In the genomic region with DNA sequence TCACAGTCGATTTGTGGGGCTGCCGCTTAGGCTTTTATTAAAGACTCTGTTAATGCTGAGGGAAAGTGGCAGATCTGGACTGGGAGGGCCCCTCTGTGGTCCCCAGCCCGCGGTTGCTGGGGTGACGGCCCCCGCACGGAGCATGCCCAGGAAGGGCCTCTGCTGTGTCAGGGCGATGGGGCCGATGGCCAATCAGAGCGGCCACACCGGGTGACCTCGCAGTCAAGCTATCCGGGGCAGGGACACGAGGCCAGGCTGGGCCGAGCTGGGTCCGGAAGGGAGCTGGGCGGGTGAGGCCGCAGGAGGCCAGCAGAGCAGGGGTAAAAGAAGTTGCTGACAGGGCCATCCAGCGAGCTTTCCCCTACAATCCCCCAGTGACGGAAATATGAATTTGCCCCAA, we compare ENCODE assay signal across 1 cellular context.
TF ChIP-seq lines count a peak whose summit lies in the region.

No MANE protein-coding gene starts in this region.

TF ChIP-seq in H1, 55 proteins besides CTCF, POLR2A, EP300 and RAD21 (continued from another document):
- TF ChIP-seq, protein P1, sequence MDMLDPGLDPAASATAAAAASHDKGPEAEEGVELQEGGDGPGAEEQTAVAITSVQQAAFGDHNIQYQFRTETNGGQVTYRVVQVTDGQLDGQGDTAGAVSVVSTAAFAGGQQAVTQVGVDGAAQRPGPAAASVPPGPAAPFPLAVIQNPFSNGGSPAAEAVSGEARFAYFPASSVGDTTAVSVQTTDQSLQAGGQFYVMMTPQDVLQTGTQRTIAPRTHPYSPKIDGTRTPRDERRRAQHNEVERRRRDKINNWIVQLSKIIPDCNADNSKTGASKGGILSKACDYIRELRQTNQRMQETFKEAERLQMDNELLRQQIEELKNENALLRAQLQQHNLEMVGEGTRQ (IDR thresholded peaks at IDR 0.05; ENCODE audit: low read length), result no peak
- TF ChIP-seq ZNF274 (IDR thresholded peaks at IDR 0.05; ENCODE audit: borderline replicate concordance, extremely low read depth, low read length) (no peak), JUN (IDR thresholded peaks at IDR 0.05; ENCODE audit: low read depth, low read length) (no peak), NANOG (IDR thresholded peaks at IDR 0.05; ENCODE audit: insufficient read depth, low read depth, low read length, poor library complexity, severe bottlenecking) (no peak), HDAC2 (IDR thresholded peaks at IDR 0.05; ENCODE audit: borderline replicate concordance in 1 of 2, low read depth in 2 of 2, low read length in 2 of 2) (no peak), CTBP2 (IDR thresholded peaks at IDR 0.05; ENCODE audit: borderline replicate concordance, insufficient read depth, insufficient read length, low read length) (no peak), BRCA1 (IDR thresholded peaks at IDR 0.05; ENCODE audit: low read depth, low read length) (no peak), FOSL1 (IDR thresholded peaks at IDR 0.05; ENCODE audit: insufficient read depth, low read depth, low read length) (no peak), CHD1 (IDR thresholded peaks at IDR 0.05; ENCODE audit: low read depth, low read length) (no peak), GABPA (IDR thresholded peaks at IDR 0.05; ENCODE audit: borderline replicate concordance, insufficient read depth, low read length) (no peak), BCL11A (IDR thresholded peaks at IDR 0.05; ENCODE audit: low read depth in 2 of 2, low read length in 2 of 2) (no peak), CHD2 (IDR thresholded peaks at IDR 0.05; ENCODE audit: low read length) (no peak), SP1 (IDR thresholded peaks at IDR 0.05; ENCODE audit: low read depth, low read length) (no peak), NRF1 (IDR thresholded peaks at IDR 0.05; ENCODE audit: low read depth, low read length) (peak; percentile 25; the same call in 1 of the 2 replicates), SP4 (IDR thresholded peaks at IDR 0.05; ENCODE audit: low read length) (no peak), SIX5 (IDR thresholded peaks at IDR 0.05; ENCODE audit: low read depth, low read length) (no peak), KDM5A (IDR thresholded peaks at IDR 0.05; ENCODE audit: low read length) (no peak), TEAD4 (IDR thresholded peaks at IDR 0.05; ENCODE audit: low read depth, low read length) (no peak), SAP30 (IDR thresholded peaks at IDR 0.05; ENCODE audit: insufficient read depth, insufficient replicate concordance, low read length) (no peak), CBX5 (IDR thresholded peaks at IDR 0.05; ENCODE audit: low read depth, low read length) (no peak), KDM1A (IDR thresholded peaks at IDR 0.05; ENCODE audit: borderline replicate concordance, low read length) (no peak)
- TF ChIP-seq, protein P2, sequence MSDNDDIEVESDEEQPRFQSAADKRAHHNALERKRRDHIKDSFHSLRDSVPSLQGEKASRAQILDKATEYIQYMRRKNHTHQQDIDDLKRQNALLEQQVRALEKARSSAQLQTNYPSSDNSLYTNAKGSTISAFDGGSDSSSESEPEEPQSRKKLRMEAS (IDR thresholded peaks at IDR 0.05), result peak; percentile 93
- TF ChIP-seq, protein P3, sequence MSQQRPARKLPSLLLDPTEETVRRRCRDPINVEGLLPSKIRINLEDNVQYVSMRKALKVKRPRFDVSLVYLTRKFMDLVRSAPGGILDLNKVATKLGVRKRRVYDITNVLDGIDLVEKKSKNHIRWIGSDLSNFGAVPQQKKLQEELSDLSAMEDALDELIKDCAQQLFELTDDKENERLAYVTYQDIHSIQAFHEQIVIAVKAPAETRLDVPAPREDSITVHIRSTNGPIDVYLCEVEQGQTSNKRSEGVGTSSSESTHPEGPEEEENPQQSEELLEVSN (IDR thresholded peaks at IDR 0.05), result peak; percentile 84
- TF ChIP-seq, protein P4, sequence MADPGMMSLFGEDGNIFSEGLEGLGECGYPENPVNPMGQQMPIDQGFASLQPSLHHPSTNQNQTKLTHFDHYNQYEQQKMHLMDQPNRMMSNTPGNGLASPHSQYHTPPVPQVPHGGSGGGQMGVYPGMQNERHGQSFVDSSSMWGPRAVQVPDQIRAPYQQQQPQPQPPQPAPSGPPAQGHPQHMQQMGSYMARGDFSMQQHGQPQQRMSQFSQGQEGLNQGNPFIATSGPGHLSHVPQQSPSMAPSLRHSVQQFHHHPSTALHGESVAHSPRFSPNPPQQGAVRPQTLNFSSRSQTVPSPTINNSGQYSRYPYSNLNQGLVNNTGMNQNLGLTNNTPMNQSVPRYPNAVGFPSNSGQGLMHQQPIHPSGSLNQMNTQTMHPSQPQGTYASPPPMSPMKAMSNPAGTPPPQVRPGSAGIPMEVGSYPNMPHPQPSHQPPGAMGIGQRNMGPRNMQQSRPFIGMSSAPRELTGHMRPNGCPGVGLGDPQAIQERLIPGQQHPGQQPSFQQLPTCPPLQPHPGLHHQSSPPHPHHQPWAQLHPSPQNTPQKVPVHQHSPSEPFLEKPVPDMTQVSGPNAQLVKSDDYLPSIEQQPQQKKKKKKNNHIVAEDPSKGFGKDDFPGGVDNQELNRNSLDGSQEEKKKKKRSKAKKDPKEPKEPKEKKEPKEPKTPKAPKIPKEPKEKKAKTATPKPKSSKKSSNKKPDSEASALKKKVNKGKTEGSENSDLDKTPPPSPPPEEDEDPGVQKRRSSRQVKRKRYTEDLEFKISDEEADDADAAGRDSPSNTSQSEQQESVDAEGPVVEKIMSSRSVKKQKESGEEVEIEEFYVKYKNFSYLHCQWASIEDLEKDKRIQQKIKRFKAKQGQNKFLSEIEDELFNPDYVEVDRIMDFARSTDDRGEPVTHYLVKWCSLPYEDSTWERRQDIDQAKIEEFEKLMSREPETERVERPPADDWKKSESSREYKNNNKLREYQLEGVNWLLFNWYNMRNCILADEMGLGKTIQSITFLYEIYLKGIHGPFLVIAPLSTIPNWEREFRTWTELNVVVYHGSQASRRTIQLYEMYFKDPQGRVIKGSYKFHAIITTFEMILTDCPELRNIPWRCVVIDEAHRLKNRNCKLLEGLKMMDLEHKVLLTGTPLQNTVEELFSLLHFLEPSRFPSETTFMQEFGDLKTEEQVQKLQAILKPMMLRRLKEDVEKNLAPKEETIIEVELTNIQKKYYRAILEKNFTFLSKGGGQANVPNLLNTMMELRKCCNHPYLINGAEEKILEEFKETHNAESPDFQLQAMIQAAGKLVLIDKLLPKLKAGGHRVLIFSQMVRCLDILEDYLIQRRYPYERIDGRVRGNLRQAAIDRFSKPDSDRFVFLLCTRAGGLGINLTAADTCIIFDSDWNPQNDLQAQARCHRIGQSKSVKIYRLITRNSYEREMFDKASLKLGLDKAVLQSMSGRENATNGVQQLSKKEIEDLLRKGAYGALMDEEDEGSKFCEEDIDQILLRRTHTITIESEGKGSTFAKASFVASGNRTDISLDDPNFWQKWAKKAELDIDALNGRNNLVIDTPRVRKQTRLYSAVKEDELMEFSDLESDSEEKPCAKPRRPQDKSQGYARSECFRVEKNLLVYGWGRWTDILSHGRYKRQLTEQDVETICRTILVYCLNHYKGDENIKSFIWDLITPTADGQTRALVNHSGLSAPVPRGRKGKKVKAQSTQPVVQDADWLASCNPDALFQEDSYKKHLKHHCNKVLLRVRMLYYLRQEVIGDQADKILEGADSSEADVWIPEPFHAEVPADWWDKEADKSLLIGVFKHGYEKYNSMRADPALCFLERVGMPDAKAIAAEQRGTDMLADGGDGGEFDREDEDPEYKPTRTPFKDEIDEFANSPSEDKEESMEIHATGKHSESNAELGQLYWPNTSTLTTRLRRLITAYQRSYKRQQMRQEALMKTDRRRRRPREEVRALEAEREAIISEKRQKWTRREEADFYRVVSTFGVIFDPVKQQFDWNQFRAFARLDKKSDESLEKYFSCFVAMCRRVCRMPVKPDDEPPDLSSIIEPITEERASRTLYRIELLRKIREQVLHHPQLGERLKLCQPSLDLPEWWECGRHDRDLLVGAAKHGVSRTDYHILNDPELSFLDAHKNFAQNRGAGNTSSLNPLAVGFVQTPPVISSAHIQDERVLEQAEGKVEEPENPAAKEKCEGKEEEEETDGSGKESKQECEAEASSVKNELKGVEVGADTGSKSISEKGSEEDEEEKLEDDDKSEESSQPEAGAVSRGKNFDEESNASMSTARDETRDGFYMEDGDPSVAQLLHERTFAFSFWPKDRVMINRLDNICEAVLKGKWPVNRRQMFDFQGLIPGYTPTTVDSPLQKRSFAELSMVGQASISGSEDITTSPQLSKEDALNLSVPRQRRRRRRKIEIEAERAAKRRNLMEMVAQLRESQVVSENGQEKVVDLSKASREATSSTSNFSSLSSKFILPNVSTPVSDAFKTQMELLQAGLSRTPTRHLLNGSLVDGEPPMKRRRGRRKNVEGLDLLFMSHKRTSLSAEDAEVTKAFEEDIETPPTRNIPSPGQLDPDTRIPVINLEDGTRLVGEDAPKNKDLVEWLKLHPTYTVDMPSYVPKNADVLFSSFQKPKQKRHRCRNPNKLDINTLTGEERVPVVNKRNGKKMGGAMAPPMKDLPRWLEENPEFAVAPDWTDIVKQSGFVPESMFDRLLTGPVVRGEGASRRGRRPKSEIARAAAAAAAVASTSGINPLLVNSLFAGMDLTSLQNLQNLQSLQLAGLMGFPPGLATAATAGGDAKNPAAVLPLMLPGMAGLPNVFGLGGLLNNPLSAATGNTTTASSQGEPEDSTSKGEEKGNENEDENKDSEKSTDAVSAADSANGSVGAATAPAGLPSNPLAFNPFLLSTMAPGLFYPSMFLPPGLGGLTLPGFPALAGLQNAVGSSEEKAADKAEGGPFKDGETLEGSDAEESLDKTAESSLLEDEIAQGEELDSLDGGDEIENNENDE (IDR thresholded peaks at IDR 0.05; ENCODE audit: insufficient replicate concordance, low read length), result no peak
